Comparison of ENCODE assay signal across 14 cellular contexts in genomic region chr10:77518910-77519274, GRCh38.
DNase-seq lines count a peak whose midpoint lies in the region; ATAC-seq, FAIRE-seq and TF ChIP-seq lines count a peak whose summit lies in the region.
"Had no signal": no experiment of that assay in that cellular context is flagged by ENCODE, and none has a peak within 500 bp of the region (broad histone marks: within the 10 kb centered on the region; RNA-seq: fewer than 3 reads in every experiment).

No MANE protein-coding gene starts in this region.

- H2BK20ac ChIP-seq in IMR-90 (ENCODE audit: low read depth, low read length): no peak overlapping the region

- no peak overlapping the region for H3K27ac ChIP-seq in IMR-90 (ENCODE audit: insufficient read depth, low read length)
- H3K27ac ChIP-seq in endodermal cell (ENCODE audit: low read depth, low read length): no peak overlapping the region
- peak overlapping the region; percentile 42 for H3K27ac ChIP-seq in psoas muscle
- H3K27ac ChIP-seq: BLaER1 treated with 17β-estradiol and CSF1 and Interleukin-3, amounts not matched to agents 10 nM and 100 nM had no signal

- no peak overlapping the region for H3K4me2 ChIP-seq in IMR-90 (ENCODE audit: low read depth, low read length)

- H4K5ac ChIP-seq in IMR-90 (ENCODE audit: low read depth, low read length): no peak overlapping the region

- H3K9me3 Mint-ChIP-seq in endodermal cell: no peaks in the 10 kb centered on the region
- H3K9me3 Mint-ChIP-seq: CD8-positive, alpha-beta T cell had no signal

- H3K9me3 ChIP-seq in IMR-90 (ENCODE audit: control insufficient read depth, insufficient read depth, low read length) (no peaks in the 10 kb centered on the region), endodermal cell (ENCODE audit: control insufficient read depth, low read length) (no peaks in the 10 kb centered on the region), psoas muscle (no peaks in the 10 kb centered on the region)
- H3K9me3 ChIP-seq: BLaER1 treated with 17β-estradiol and CSF1 and Interleukin-3, amounts not matched to agents 10 nM and 100 nM; HAP-1 had no signal

- POLR2A ChIA-PET in IMR-90 (lab: Charles Lee; ENCODE audit: unreplicated experiment): no interaction called here

- in situ Hi-C loops in IMR-90 (cut with MboI; ENCODE audit: low sequenced_read_pairs): no loop called here

- H3K23ac ChIP-seq in IMR-90 (ENCODE audit: low read depth, low read length): no peak overlapping the region

- WGBS in IMR-90 (ENCODE audit: extremely low coverage in 2 of 2, insufficient read length in 1 of 2), 2 experiments: no CpG with 5 or more reads among the region's 6 CpGs
- whole genome bisulfite sequencing in endodermal cell (ENCODE audit: insufficient coverage in 1 of 2, insufficient read length in 1 of 2), 2 experiments: 94 to 98% methylated on average over 5 to 6 of the region's 6 CpGs
- WGBS in psoas muscle, 3 donors: 28 to 48% (median 38%) methylated on average over 6 of the region's 6 CpGs

- H3K9ac ChIP-seq in IMR-90 (ENCODE audit: low read depth, low read length) (no peak overlapping the region), endodermal cell (ENCODE audit: extremely low read depth, low read length, poor library complexity, severe bottlenecking) (no peak overlapping the region)
- H3K9ac ChIP-seq: BLaER1 treated with 17β-estradiol and CSF1 and Interleukin-3, amounts not matched to agents 10 nM and 100 nM had no signal

- no peak overlapping the region for H4K8ac ChIP-seq in IMR-90 (ENCODE audit: low read depth in 2 of 2, low read length in 2 of 2)

- DNase-seq in IMR-90 (no peak), endodermal cell (peak; percentile 28), psoas muscle (no peak), urothelium cell line (ENCODE audit: low spot score) (no peak)
- DNase-seq: Calu3; CD8-positive, alpha-beta T cell; DMS79 treated with DMSO at 0.1 percent for 48 hours; GF-D8 had no signal

- peak overlapping the region; percentile 5 for H2AK9ac ChIP-seq in IMR-90 (replicated peaks; ENCODE audit: low read depth, low read length, poor library complexity)

- H3K4ac ChIP-seq in IMR-90 (ENCODE audit: low read depth, low read length): peak overlapping the region; percentile 31

- H3K56ac ChIP-seq in IMR-90 (ENCODE audit: extremely low read depth, insufficient read depth, low read length): no peak overlapping the region

- H3K4me3 Mint-ChIP-seq in endodermal cell: no peak overlapping the region
- H3K4me3 Mint-ChIP-seq: B cell; CD8-positive, alpha-beta T cell had no signal

- CTCF ChIA-PET in IMR-90 (lab: Yijun Ruan, JAX): interaction anchor here (1.2 kb wide), 1 partner anchor 67 kb away, joined by 3 read pairs; no protein-coding TSS in a partner anchor

- no peaks in the 10 kb centered on the region for H3K27me3 ChIP-seq in IMR-90 (ENCODE audit: control insufficient read depth, insufficient read depth, low read length)
- no peaks in the 10 kb centered on the region for H3K27me3 ChIP-seq in endodermal cell (ENCODE audit: control insufficient read depth, insufficient read depth, low read length, poor library complexity, severe bottlenecking)
- no peaks in the 10 kb centered on the region for H3K27me3 ChIP-seq in psoas muscle (ENCODE audit: insufficient read depth in 3 of 3, low read length in 2 of 3)
- H3K27me3 ChIP-seq: BLaER1 treated with 17β-estradiol and CSF1 and Interleukin-3, amounts not matched to agents 10 nM and 100 nM had no signal

- no peak for TF ChIP-seq POLR2A in IMR-90 (IDR thresholded peaks at IDR 0.05; ENCODE audit: low read depth, low read length)

- BruUV-seq in IMR-90 (replicated peaks; lab: Mats Ljungman, UMichigan): no TSS peak

- no peaks in the 10 kb centered on the region for H3K36me3 Mint-ChIP-seq in endodermal cell (ENCODE audit: low read depth)
- H3K36me3 Mint-ChIP-seq: CD8-positive, alpha-beta T cell had no signal

- H3K36me3 ChIP-seq in IMR-90 (ENCODE audit: control insufficient read depth, insufficient read depth, low read length) (no peaks in the 10 kb centered on the region), endodermal cell (ENCODE audit: control insufficient read depth, insufficient read depth, low read length) (no peaks in the 10 kb centered on the region), psoas muscle (ENCODE audit: insufficient read depth in 1 of 2, low read depth in 1 of 2) (no peaks in the 10 kb centered on the region)
- H3K36me3 ChIP-seq: BLaER1 treated with 17β-estradiol and CSF1 and Interleukin-3, amounts not matched to agents 10 nM and 100 nM; HAP-1 had no signal

- H3K14ac ChIP-seq in IMR-90 (replicated peaks; ENCODE audit: low read depth, low read length): 0 out of 2 replicates have a peak overlapping the region, but pooled peaks have one; percentile 21

- ATAC-seq in IMR-90 (ENCODE audit: low read depth) (no peak), psoas muscle (peak in 2 of 4 donors; percentile 51 to 52), HG02623 (IDR thresholded peaks at IDR 0.05; ENCODE audit: unreplicated experiment) (no peak), GM21390 (IDR thresholded peaks at IDR 0.05; ENCODE audit: unreplicated experiment) (no peak), GM19455 (IDR thresholded peaks at IDR 0.05; ENCODE audit: unreplicated experiment) (no peak)
- ATAC-seq: CD8-positive, alpha-beta T cell had no signal

- no peaks in the 10 kb centered on the region for H3K4me1 Mint-ChIP-seq in endodermal cell
- H3K4me1 Mint-ChIP-seq: B cell had no signal

- no peak overlapping the region for H2AFZ ChIP-seq in IMR-90 (replicated peaks; ENCODE audit: low read length, poor library complexity)

- H3K18ac ChIP-seq in IMR-90 (ENCODE audit: low read depth, low read length): no peak overlapping the region

- peak; percentile 81 for FAIRE-seq in urothelium cell line (lab: Jason Lieb, UNC)

- no peaks in the 10 kb centered on the region for H4K20me1 ChIP-seq in IMR-90 (ENCODE audit: insufficient read depth, low read length)

- no peak overlapping the region for H2BK5ac ChIP-seq in IMR-90 (ENCODE audit: low read depth, low read length, poor library complexity, severe bottlenecking)

- H2AK5ac ChIP-seq in IMR-90 (ENCODE audit: low read depth, low read length): no peak overlapping the region

- H2BK120ac ChIP-seq in IMR-90 (ENCODE audit: low read depth, low read length): no peak overlapping the region

- H4K91ac ChIP-seq in IMR-90 (ENCODE audit: insufficient read depth, low read depth, low read length): no peak overlapping the region

- peaks cover 0 to 11% of the 10 kb centered on the region in 2 experiments; a peak in 1 of 4 replicates for H3K79me1 ChIP-seq in IMR-90 (ENCODE audit: low read depth in 1 of 2, low read length in 2 of 2)

- no peak for TF ChIP-seq CTCF in IMR-90 (conservative IDR thresholded peaks at IDR 0.05; ENCODE audit: low read depth, low read length)
- TF ChIP-seq CTCF in endodermal cell (conservative IDR thresholded peaks at IDR 0.05): no peak
- no peak for TF ChIP-seq CTCF in psoas muscle (IDR thresholded peaks at IDR 0.05)

- no peaks in the 10 kb centered on the region for H3K27me3 Mint-ChIP-seq in endodermal cell (ENCODE audit: insufficient read depth)

- intact Hi-C loops in IMR-90 (cut with micrococcal nuclease) (no loop called here), psoas muscle (cut with DNase I) (no loop called here)

- no peak overlapping the region for H3K27ac Mint-ChIP-seq in endodermal cell
- H3K27ac Mint-ChIP-seq: B cell; CD8-positive, alpha-beta T cell had no signal

- dilution Hi-C loops in IMR-90 (cut with HindIII; ENCODE audit: low sequenced_read_pairs, unreplicated experiment): no loop called here

- TF ChIP-seq RAD21 in IMR-90 (IDR thresholded peaks at IDR 0.05; ENCODE audit: low read length): no peak

- peaks cover 14% of the 10 kb centered on the region for H3K9me1 ChIP-seq in IMR-90 (ENCODE audit: insufficient read depth, low read length)

- 0 out of 3 replicates have a peak overlapping the region, but pooled peaks have one; percentile 31 for H2BK15ac ChIP-seq in IMR-90 (ENCODE audit: low read depth, low read length)

- H3K4me1 ChIP-seq in IMR-90 (ENCODE audit: control insufficient read depth, insufficient read depth, low read length) (peaks cover 8% of the 10 kb centered on the region), endodermal cell (ENCODE audit: control insufficient read depth, insufficient read depth, low read length) (no peaks in the 10 kb centered on the region), psoas muscle (peaks cover 8% of the 10 kb centered on the region)
- H3K4me1 ChIP-seq: HAP-1 had no signal

- no peak overlapping the region for H3K4me3 ChIP-seq in IMR-90 (ENCODE audit: insufficient read depth, low read depth, low read length)
- no peak overlapping the region for H3K4me3 ChIP-seq in endodermal cell (ENCODE audit: low read length)
- no peak overlapping the region for H3K4me3 ChIP-seq in psoas muscle
- H3K4me3 ChIP-seq: BLaER1 treated with 17β-estradiol and CSF1 and Interleukin-3, amounts not matched to agents 10 nM and 100 nM; HAP-1 had no signal

TF ChIP-seq in IMR-90, 13 proteins besides CTCF, POLR2A, EP300 and RAD21:
- TF ChIP-seq BHLHE40 (IDR thresholded peaks at IDR 0.05; ENCODE audit: low read depth, low read length): no peak
- TF ChIP-seq MAFK (IDR thresholded peaks at IDR 0.05; ENCODE audit: low read depth, low read length): no peak
- TF ChIP-seq CHD1 (IDR thresholded peaks at IDR 0.05; ENCODE audit: low read depth, low read length): no peak
- no peak for TF ChIP-seq CEBPB (IDR thresholded peaks at IDR 0.05; ENCODE audit: low read depth, low read length)
TF ChIP-seq in IMR-90: peak in this region for 0.
